Comparison of ENCODE assay signal across 20 cellular contexts in the genomic region with DNA sequence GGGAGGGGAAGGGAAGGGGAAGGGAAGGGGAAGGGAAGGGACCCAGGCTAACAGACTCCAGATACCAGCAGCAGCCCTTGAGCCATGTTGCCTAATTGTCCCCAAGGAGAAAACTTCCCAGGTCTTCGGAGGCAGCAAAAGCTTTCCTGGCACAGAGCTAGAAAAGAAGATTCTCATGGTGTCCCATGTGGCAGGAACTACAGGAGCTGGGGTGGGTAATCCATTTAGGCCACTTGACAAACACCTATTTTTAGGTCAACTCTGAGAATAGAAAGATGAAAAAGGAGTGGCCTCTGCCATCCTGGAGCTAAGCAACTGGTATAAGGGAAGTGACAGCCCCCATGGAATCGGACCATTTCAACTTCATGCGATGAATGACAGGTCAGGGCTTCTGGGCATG. TPM values are rescaled to one million over a fixed set of nuclear protein-coding genes. Genes with fewer than 3 reads are reported as not detected.
"Had no signal": no experiment of that assay in that cellular context is flagged by ENCODE, and none has a peak within 500 bp of the region (broad histone marks: within the 10 kb centered on the region; RNA-seq: fewer than 3 reads in every experiment).

No MANE protein-coding gene starts in this region.

RNA-seq across cellular contexts. Expression of a gene that starts 52.1 kb away (rescaled TPM):
- total RNA-seq: activated naive CD4-positive, alpha-beta T cell treated with anti-CD3 and anti-CD28 coated beads for 36 hours; activated naive CD4-positive, alpha-beta T cell treated with anti-CD3 and anti-CD28 coated beads, Interleukin-2, amount 50 U/mL, for 72 hours; activated naive CD8-positive, alpha-beta T cell treated with anti-CD3 and anti-CD28 coated beads for 36 hours; activated naive CD8-positive, alpha-beta T cell treated with anti-CD3 and anti-CD28 coated beads, Interleukin-2, amount 10 ng/mL, durations not matched to agents 7 days and 5 days; activated T-cell treated with anti-CD3 and anti-CD28 coated beads, Interleukin-2, amount 50 U/mL, for 4 hours; activated T-cell treated with anti-CD3 and anti-CD28 coated beads, Interleukin-2, amount 50 U/mL, for 72 hours; activated T-helper 1 cell treated with anti-CD3 and anti-CD28 coated beads, Interleukin-12 subunit alpha, Interleukin-12 subunit beta, Interleukin-2, Interleukin-4 antibody, amounts not matched to agents 30 ng/mL and 10 ng/mL and 1 ng/mL, durations not matched to agents 14 hours and 24 hours and 36 hours; activated T-helper 17 cell treated with anti-CD3 and anti-CD28 coated beads, Interleukin-2, amount 50 U/mL, for 72 hours; activated T-helper 2 cell treated with anti-CD3 and anti-CD28 coated beads, Interferon-gamma antibody, Interleukin-2, Interleukin-4, amounts not matched to agents 10 μg/mL and 5 μg/mL and 100 μg/mL, durations not matched to agents 14 hours and 24 hours and 36 hours; adrenal gland; aorta; ascending aorta; astrocyte; body of pancreas; breast epithelium; bronchial epithelial cell; cardiac muscle cell; cardiac septum; cerebellum had no signal
- polyA plus RNA-seq: adipose tissue, adrenal gland, aorta had no signal
